ENCODE assay signal across 20 cellular contexts in the genomic region with DNA sequence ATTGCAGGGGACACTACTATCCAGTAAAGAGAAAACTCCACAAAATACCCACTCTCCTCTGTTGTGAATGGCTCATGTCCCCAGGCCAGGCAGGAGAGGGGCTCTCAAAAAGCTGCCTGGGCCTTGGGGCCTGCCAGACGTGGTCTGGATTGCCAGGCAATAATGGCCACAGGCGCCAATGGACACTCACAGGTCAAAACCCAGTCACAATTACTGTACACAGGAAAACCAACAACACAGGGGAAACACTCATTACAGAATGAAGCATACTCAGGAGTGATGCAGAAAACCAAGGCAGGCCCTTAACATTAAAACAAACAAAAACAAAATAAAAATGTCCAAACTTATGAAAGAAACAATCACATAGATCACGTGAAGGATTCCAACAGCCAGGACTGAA.
"Had no signal": no experiment of that assay in that cellular context is flagged by ENCODE, and none has a peak within 500 bp of the region (broad histone marks: within the 10 kb centered on the region; RNA-seq: fewer than 3 reads in every experiment).

No MANE protein-coding gene starts in this region.

- H3K4me1 Mint-ChIP-seq: stimulated activated memory B cell treated with anti-CD40 and anti-IgM and Interleukin-4, amounts not matched to agents 10 μg/mL and 1 μg/mL and 100 μg/mL, for 72 hours had no signal

- H3K27me3 Mint-ChIP-seq: effector memory CD8-positive, alpha-beta T cell; natural killer cell treated with Interleukin-12 subunit alpha and Interleukin-12 subunit beta and Interleukin-15 and Interleukin-18, amount 100 ng/mL, for 72 hours; stimulated activated memory B cell treated with anti-CD40 and anti-IgM and Interleukin-4, amounts not matched to agents 10 μg/mL and 1 μg/mL and 100 μg/mL, for 72 hours; stimulated activated naive CD8-positive, alpha-beta T cell treated with anti-CD3 and anti-CD28 coated beads, Interleukin-15, amount 100 ng/mL, for 72 hours had no signal

- H3K27ac Mint-ChIP-seq: natural killer cell treated with Interleukin-12 subunit alpha and Interleukin-12 subunit beta and Interleukin-15 and Interleukin-18, amount 100 ng/mL, for 72 hours; stimulated activated memory B cell treated with anti-CD40 and anti-IgM and Interleukin-4, amounts not matched to agents 10 μg/mL and 1 μg/mL and 100 μg/mL, for 72 hours had no signal

- H3K36me3 ChIP-seq: right lobe of liver had no signal

- H3K4me3 Mint-ChIP-seq: effector memory CD8-positive, alpha-beta T cell; natural killer cell treated with Interleukin-12 subunit alpha and Interleukin-12 subunit beta and Interleukin-15 and Interleukin-18, amount 100 ng/mL, for 72 hours; stimulated activated memory B cell treated with anti-CD40 and anti-IgM and Interleukin-4, amounts not matched to agents 10 μg/mL and 1 μg/mL and 100 μg/mL, for 72 hours; stimulated activated naive CD8-positive, alpha-beta T cell treated with anti-CD3 and anti-CD28 coated beads, Interleukin-15, amount 100 ng/mL, for 72 hours had no signal

- H3K27ac ChIP-seq: esophagus squamous epithelium, foreskin keratinocyte, parathyroid adenoma, psoas muscle, right lobe of liver, testis, upper lobe of right lung, vagina had no signal

- H3K9me3 Mint-ChIP-seq: effector memory CD8-positive, alpha-beta T cell; natural killer cell treated with Interleukin-12 subunit alpha and Interleukin-12 subunit beta and Interleukin-15 and Interleukin-18, amount 100 ng/mL, for 72 hours; stimulated activated memory B cell treated with anti-CD40 and anti-IgM and Interleukin-4, amounts not matched to agents 10 μg/mL and 1 μg/mL and 100 μg/mL, for 72 hours; stimulated activated naive CD8-positive, alpha-beta T cell treated with anti-CD3 and anti-CD28 coated beads, Interleukin-15, amount 100 ng/mL, for 72 hours had no signal

- H3K4me3 ChIP-seq: esophagus squamous epithelium, psoas muscle, right lobe of liver, testis, tibial nerve, upper lobe of right lung, vagina had no signal

- H3K36me3 Mint-ChIP-seq: natural killer cell treated with Interleukin-12 subunit alpha and Interleukin-12 subunit beta and Interleukin-15 and Interleukin-18, amount 100 ng/mL, for 72 hours had no signal

- H3K27me3 ChIP-seq: esophagus squamous epithelium, foreskin keratinocyte, right lobe of liver, testis, tibial nerve, upper lobe of right lung, vagina had no signal

- DNase-seq: effector memory CD8-positive, alpha-beta T cell; esophagus squamous epithelium; foreskin keratinocyte; head of caudate nucleus; hippocampal formation; kidney glomerular epithelial cell; midbrain; psoas muscle; retina; right lobe of liver; stimulated activated CD4-positive, alpha-beta T cell treated with anti-CD3 and anti-CD28 coated beads, Interleukin-4, amount 100 ng/mL, for 1 hour; stimulated activated CD8-positive, alpha-beta memory T cell treated with anti-CD3 and anti-CD28 coated beads, Interleukin-4, amount 100 ng/mL, for 48 hours; stimulated activated naive CD8-positive, alpha-beta T cell treated with anti-CD3 and anti-CD28 coated beads, Interleukin-15, amount 100 ng/mL, for 72 hours; testis; upper lobe of right lung had no signal
